8 cellular contexts compared by ENCODE assay signal in genomic region chr1:154969741-154970452, GRCh38. TPM values are rescaled to one million over a fixed set of nuclear protein-coding genes. Genes with fewer than 3 reads are reported as not detected.
A peak's percentile ranks its signal among the peaks of the same experiment; 100 is the strongest.
DNase-seq lines count a peak whose midpoint lies in the region; ATAC-seq and TF ChIP-seq lines count a peak whose summit lies in the region.

No MANE protein-coding gene starts in this region.

- H3K4me3 ChIP-seq in esophagus muscularis mucosa, result peak overlapping the region; percentile 51 to 56 (median 54)
- H3K4me3 ChIP-seq in osteoblast (ENCODE audit: insufficient read depth, low read length), result peak overlapping the region; percentile 83

- H3K27ac ChIP-seq in C4-2B, result peak overlapping the region; percentile 84
- peak overlapping the region; percentile 100 for H3K27ac ChIP-seq in RWPE1
- H3K27ac ChIP-seq in esophagus muscularis mucosa (replicated peaks in 1 of 4), result peak overlapping the region; percentile 96 to 98 (median 96)
- H3K27ac ChIP-seq in osteoblast (ENCODE audit: low read depth, low read length), result peak overlapping the region; percentile 97

- H2AFZ ChIP-seq in osteoblast (ENCODE audit: low read length), result no peak overlapping the region

- TF ChIP-seq POLR2A in esophagus muscularis mucosa (IDR thresholded peaks at IDR 0.05; ENCODE audit: low read depth), result no peak

- ATAC-seq in GM21515 (IDR thresholded peaks at IDR 0.05; ENCODE audit: unreplicated experiment), result no peak

- peak overlapping the region; percentile 99 for H3K4me2 ChIP-seq in osteoblast (ENCODE audit: insufficient read depth, low read length)

- 14% methylated on average over 22 of the region's 22 CpGs for WGBS in esophagus muscularis mucosa

- no peak for TF ChIP-seq EP300 in esophagus muscularis mucosa (IDR thresholded peaks at IDR 0.05)

- TF ChIP-seq CTCF in C4-2B (conservative IDR thresholded peaks at IDR 0.05) (no peak), RWPE1 (conservative IDR thresholded peaks at IDR 0.05; ENCODE audit: low read depth) (no peak), esophagus muscularis mucosa (IDR thresholded peaks at IDR 0.05) (no peak), osteoblast (IDR thresholded peaks at IDR 0.05; ENCODE audit: extremely low read depth, low read depth, low read length) (no peak)

- H3K9me3 ChIP-seq in esophagus muscularis mucosa (no peaks in the 10 kb centered on the region), osteoblast (ENCODE audit: low read depth, low read length) (no peaks in the 10 kb centered on the region)

- peaks cover 39% of the 10 kb centered on the region for H4K20me1 ChIP-seq in osteoblast (ENCODE audit: insufficient read depth, low read length)

- H3K4me1 ChIP-seq in esophagus muscularis mucosa (peaks cover 58 to 73% (median 66%) of the 10 kb centered on the region in 4 donors), osteoblast (ENCODE audit: insufficient read depth, low read length) (peaks cover 59% of the 10 kb centered on the region)

- DNase-seq in RWPE1 (ENCODE audit: low spot score) (no peak), esophagus muscularis mucosa (ENCODE audit: extremely low spot score) (no peak), osteoblast (ENCODE audit: insufficient read length, low spot score, missing footprints) (peak; percentile 80), epidermal melanocyte (ENCODE audit: insufficient read length, low spot score) (no peak), DMS53 (lab: John Stamatoyannopoulos, UW) (no peak), NCI-H1694 treated with DMSO at 0.1 percent for 48 hours (lab: John Stamatoyannopoulos, UW) (no peak)

- intact Hi-C loops in esophagus muscularis mucosa (cut with DNase I), result no loop called here

- POLR2A ChIA-PET in RWPE1 (lab: Yijun Ruan, JAX; ENCODE audit: low non-redundant PET), result interaction anchor here (0.6 to 3.9 kb wide), 3 partner anchors 8 to 16 kb away, joined by 3 to 24 read pairs (median 5); partner anchors contain the start of genes FLAD1 and PYGO2

- peaks cover 55% of the 10 kb centered on the region for H3K79me2 ChIP-seq in osteoblast (ENCODE audit: insufficient read depth, low read length)

- no peaks in the 10 kb centered on the region for H3K27me3 ChIP-seq in esophagus muscularis mucosa
- H3K27me3 ChIP-seq in osteoblast (ENCODE audit: insufficient read depth, low read length), result no peaks in the 10 kb centered on the region

- H3K36me3 ChIP-seq in esophagus muscularis mucosa, result peaks cover 7 to 46% (median 37%) of the 10 kb centered on the region in 4 donors
- peaks cover 34% of the 10 kb centered on the region for H3K36me3 ChIP-seq in osteoblast (ENCODE audit: insufficient read depth, low read length)

- CTCF ChIA-PET in RWPE1 (lab: Yijun Ruan, JAX), result interaction anchor here (0.5 to 1.9 kb wide), 6 partner anchors 17 to 158 kb away, joined by 3 to 11 read pairs (median 4); no protein-coding TSS in a partner anchor

RNA-seq across cellular contexts. Expression of gene SHC1, which starts 0.7 kb away (rescaled TPM):
- total RNA-seq in esophagus muscularis mucosa, result 100 to 1,000 TPM in 1 of 4 donors, 10 to 100 TPM in 3; 60.6 to 101 (median 93.4) TPM
- 230 and 239 TPM in 2 replicates for total RNA-seq in osteoblast

RNA-seq across cellular contexts. Expression of gene CKS1B, which starts 4.6 kb away (rescaled TPM):
- 10 to 100 TPM; 11.6 to 21.5 (median 18.8) TPM for total RNA-seq in esophagus muscularis mucosa
- total RNA-seq in osteoblast, result 23.2 and 23.3 TPM in 2 replicates

RNA-seq across cellular contexts. Expression of gene PYGO2, which starts 8.3 kb away (rescaled TPM):
- 10 to 100 TPM; 20.2 to 35.3 (median 27.7) TPM for total RNA-seq in esophagus muscularis mucosa
- 12.1 and 18.5 TPM in 2 replicates for total RNA-seq in osteoblast

RNA-seq across cellular contexts. Expression of gene FLAD1, which starts 13.2 kb away (rescaled TPM):
- total RNA-seq in esophagus muscularis mucosa (10 to 100 TPM; 19.5 to 29.6 (median 23.0) TPM), osteoblast (17.1 and 20.6 TPM in 2 replicates)

RNA-seq across cellular contexts. Expression of gene PBXIP1, which starts 14.0 kb away (rescaled TPM):
- total RNA-seq in esophagus muscularis mucosa, result 100 to 1,000 TPM; 192 to 309 (median 238) TPM
- total RNA-seq in osteoblast, result 90.1 and 92.8 TPM in 2 replicates
